ENCODE assay signal across 14 cellular contexts in the genomic region with DNA sequence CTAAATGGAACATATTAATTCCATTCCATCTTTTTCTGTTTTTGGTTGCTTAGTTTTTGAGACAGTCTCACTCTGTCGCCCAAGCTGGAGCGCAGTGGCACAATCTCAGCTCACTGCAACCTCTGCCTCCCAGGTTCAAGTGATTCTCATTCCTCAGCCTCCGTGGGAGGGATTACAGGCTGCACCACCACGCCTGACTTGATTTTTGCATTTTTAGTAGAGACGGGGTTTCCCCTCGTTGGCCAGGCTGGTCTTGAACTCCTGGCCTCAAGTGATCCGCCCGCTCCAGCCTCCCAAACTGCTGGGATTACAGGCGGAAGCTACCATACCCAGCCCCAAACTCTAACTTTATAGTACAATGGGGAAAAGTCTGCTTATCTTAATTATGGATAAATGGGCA. TPM values are rescaled to one million over a fixed set of nuclear protein-coding genes. Genes with fewer than 3 reads are reported as not detected.
DNase-seq lines count a peak whose midpoint lies in the region; ATAC-seq and TF ChIP-seq lines count a peak whose summit lies in the region.
"Had no signal": no experiment of that assay in that cellular context is flagged by ENCODE, and none has a peak within 500 bp of the region (broad histone marks: within the 10 kb centered on the region; RNA-seq: fewer than 3 reads in every experiment).

No MANE protein-coding gene starts in this region.

- H3K27me3 ChIP-seq in spleen (replicated peaks in 1 of 7) = no peaks in the 10 kb centered on the region

- H3K4me3 Mint-ChIP-seq in activated T-cell treated with anti-CD3 and anti-CD28 coated beads, Interleukin-2, amount 50 U/mL, for 4 hours = peak overlapping the region; percentile 47
- peak overlapping the region; percentile 56 for H3K4me3 Mint-ChIP-seq in activated naive CD8-positive, alpha-beta T cell

- TF ChIP-seq CTCF in HEK293 (tag by site-specific recombination; IDR thresholded peaks at IDR 0.05) (no peak), spleen (IDR thresholded peaks at IDR 0.05 in 8 of 11, conservative IDR thresholded peaks at IDR 0.05 in 3 of 11) (no peak)

- peaks cover 87% of the 10 kb centered on the region for H3K4me1 Mint-ChIP-seq in activated T-cell treated with anti-CD3 and anti-CD28 coated beads, Interleukin-2, amount 50 U/mL, for 4 hours (ENCODE audit: low read depth)
- peaks cover 92% of the 10 kb centered on the region for H3K4me1 Mint-ChIP-seq in activated naive CD8-positive, alpha-beta T cell (ENCODE audit: low read depth)

- peak; percentile 35 to 38 for ATAC-seq in activated T-cell treated with anti-CD3 and anti-CD28 coated beads, Interleukin-2, amount 50 U/mL, for 4 hours

- TF ChIP-seq POLR2A in spleen (IDR thresholded peaks at IDR 0.05) = no peak

- no peaks in the 10 kb centered on the region for H3K9me3 Mint-ChIP-seq in activated T-cell treated with anti-CD3 and anti-CD28 coated beads, Interleukin-2, amount 50 U/mL, for 4 hours
- H3K9me3 Mint-ChIP-seq in activated naive CD8-positive, alpha-beta T cell (ENCODE audit: low read depth) = no peaks in the 10 kb centered on the region

- H3K27ac ChIP-seq in HEK293 (ENCODE audit: extremely low read depth, low read depth, low read length) (no peak overlapping the region), spleen (peak overlapping the region in 5 of 8 donors; percentile 5 to 49 (median 19))
- H3K27ac ChIP-seq: epithelial cell of prostate had no signal

- no peaks in the 10 kb centered on the region for H3K4me1 ChIP-seq in HEK293 (ENCODE audit: control insufficient read depth, insufficient read depth, low read length)
- H3K4me1 ChIP-seq in spleen = peaks cover 83 to 100% (median 100%) of the 10 kb centered on the region in 6 donors

- H3K27ac Mint-ChIP-seq in activated naive CD8-positive, alpha-beta T cell = peak overlapping the region; percentile 64

- H3K9me3 ChIP-seq in HEK293 (ENCODE audit: control insufficient read depth, insufficient read depth, low read depth, low read length) (no peaks in the 10 kb centered on the region), spleen (no peaks in the 10 kb centered on the region)

- H3K4me3 ChIP-seq in HEK293 (ENCODE audit: low read depth, low read length) (no peak overlapping the region), spleen (no peak overlapping the region)

- CTCF ChIA-PET in HEK293 (lab: Yijun Ruan, JAX) = no interaction called here

- peaks cover 9 to 47% of the 10 kb centered on the region in 2 experiments; a peak in 2 of 3 replicates for H3K36me3 ChIP-seq in HEK293 (ENCODE audit: control insufficient read depth in 2 of 2, insufficient read depth in 1 of 2, low read length in 2 of 2)
- H3K36me3 ChIP-seq in spleen = peaks cover 0 to 37% (median 12%) of the 10 kb centered on the region in 6 donors

- DNase-seq in activated T-cell treated with anti-CD3 and anti-CD28 coated beads, Interleukin-2, amount 50 U/mL, for 4 hours = no peak
- DNase-seq in activated T-cell treated with anti-CD3 and anti-CD28 coated beads, Interleukin-2, amount 50 U/mL, for 1 hour = no peak
- peak; percentile 64 for DNase-seq in spleen
- DNase-seq in OCI-M1 (lab: John Stamatoyannopoulos, UW) = no peak
- no peak for DNase-seq in NCI-H1930 (lab: John Stamatoyannopoulos, UW)
- no peak for DNase-seq in iPS-NIHi7 (ENCODE audit: extremely low spot score)
- DNase-seq: activated CD4-positive, CD25-positive, alpha-beta regulatory T cell treated with anti-CD3 and anti-CD28 coated beads, Interleukin-2, amount 50 U/mL, for 72 hours; aorta; GDM1; IMR-90; small intestine had no signal

- H3K36me3 Mint-ChIP-seq in activated T-cell treated with anti-CD3 and anti-CD28 coated beads, Interleukin-2, amount 50 U/mL, for 4 hours (ENCODE audit: insufficient read depth) = peaks cover 37% of the 10 kb centered on the region
- H3K36me3 Mint-ChIP-seq in activated naive CD8-positive, alpha-beta T cell = peaks cover 5% of the 10 kb centered on the region

- intact Hi-C loops in spleen (cut with DNase I; ENCODE audit: low total_unique reads) = no loop called here

- POLR2A ChIA-PET in HEK293 (lab: Yijun Ruan, JAX) = interaction anchor here (1.0 to 2.5 kb wide), 2 partner anchors 11 to 12 kb away, joined by 4 to 11 read pairs; a partner anchor contains a TSS

- H3K27me3 Mint-ChIP-seq in activated T-cell treated with anti-CD3 and anti-CD28 coated beads, Interleukin-2, amount 50 U/mL, for 4 hours (ENCODE audit: low read depth) = no peaks in the 10 kb centered on the region
- H3K27me3 Mint-ChIP-seq in activated naive CD8-positive, alpha-beta T cell = no peaks in the 10 kb centered on the region

- 45 to 60% (median 54%) methylated on average over 9 of the region's 9 CpGs for WGBS in spleen, 5 donors

TF ChIP-seq in HEK293, 187 proteins besides CTCF, POLR2A, EP300 and RAD21:
- TF ChIP-seq ZNF311 (tag by site-specific recombination; IDR thresholded peaks at IDR 0.05; ENCODE audit: borderline replicate concordance) (no peak), ZXDB (tag by site-specific recombination; IDR thresholded peaks at IDR 0.05) (peak; percentile 69), ZNF707 (tag by site-specific recombination; IDR thresholded peaks at IDR 0.05) (no peak), ZNF600 (tag by site-specific recombination; IDR thresholded peaks at IDR 0.05) (peak; percentile 55), GLIS1 (tag by site-specific recombination; IDR thresholded peaks at IDR 0.05) (peak; percentile 77)
- TF ChIP-seq, protein P1, sequence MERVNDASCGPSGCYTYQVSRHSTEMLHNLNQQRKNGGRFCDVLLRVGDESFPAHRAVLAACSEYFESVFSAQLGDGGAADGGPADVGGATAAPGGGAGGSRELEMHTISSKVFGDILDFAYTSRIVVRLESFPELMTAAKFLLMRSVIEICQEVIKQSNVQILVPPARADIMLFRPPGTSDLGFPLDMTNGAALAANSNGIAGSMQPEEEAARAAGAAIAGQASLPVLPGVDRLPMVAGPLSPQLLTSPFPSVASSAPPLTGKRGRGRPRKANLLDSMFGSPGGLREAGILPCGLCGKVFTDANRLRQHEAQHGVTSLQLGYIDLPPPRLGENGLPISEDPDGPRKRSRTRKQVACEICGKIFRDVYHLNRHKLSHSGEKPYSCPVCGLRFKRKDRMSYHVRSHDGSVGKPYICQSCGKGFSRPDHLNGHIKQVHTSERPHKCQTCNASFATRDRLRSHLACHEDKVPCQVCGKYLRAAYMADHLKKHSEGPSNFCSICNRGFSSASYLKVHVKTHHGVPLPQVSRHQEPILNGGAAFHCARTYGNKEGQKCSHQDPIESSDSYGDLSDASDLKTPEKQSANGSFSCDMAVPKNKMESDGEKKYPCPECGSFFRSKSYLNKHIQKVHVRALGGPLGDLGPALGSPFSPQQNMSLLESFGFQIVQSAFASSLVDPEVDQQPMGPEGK (tag by site-specific recombination; IDR thresholded peaks at IDR 0.05) = 0 out of 2 replicates have a peak, but pooled peaks have one; percentile 15
- TF ChIP-seq, protein P2, sequence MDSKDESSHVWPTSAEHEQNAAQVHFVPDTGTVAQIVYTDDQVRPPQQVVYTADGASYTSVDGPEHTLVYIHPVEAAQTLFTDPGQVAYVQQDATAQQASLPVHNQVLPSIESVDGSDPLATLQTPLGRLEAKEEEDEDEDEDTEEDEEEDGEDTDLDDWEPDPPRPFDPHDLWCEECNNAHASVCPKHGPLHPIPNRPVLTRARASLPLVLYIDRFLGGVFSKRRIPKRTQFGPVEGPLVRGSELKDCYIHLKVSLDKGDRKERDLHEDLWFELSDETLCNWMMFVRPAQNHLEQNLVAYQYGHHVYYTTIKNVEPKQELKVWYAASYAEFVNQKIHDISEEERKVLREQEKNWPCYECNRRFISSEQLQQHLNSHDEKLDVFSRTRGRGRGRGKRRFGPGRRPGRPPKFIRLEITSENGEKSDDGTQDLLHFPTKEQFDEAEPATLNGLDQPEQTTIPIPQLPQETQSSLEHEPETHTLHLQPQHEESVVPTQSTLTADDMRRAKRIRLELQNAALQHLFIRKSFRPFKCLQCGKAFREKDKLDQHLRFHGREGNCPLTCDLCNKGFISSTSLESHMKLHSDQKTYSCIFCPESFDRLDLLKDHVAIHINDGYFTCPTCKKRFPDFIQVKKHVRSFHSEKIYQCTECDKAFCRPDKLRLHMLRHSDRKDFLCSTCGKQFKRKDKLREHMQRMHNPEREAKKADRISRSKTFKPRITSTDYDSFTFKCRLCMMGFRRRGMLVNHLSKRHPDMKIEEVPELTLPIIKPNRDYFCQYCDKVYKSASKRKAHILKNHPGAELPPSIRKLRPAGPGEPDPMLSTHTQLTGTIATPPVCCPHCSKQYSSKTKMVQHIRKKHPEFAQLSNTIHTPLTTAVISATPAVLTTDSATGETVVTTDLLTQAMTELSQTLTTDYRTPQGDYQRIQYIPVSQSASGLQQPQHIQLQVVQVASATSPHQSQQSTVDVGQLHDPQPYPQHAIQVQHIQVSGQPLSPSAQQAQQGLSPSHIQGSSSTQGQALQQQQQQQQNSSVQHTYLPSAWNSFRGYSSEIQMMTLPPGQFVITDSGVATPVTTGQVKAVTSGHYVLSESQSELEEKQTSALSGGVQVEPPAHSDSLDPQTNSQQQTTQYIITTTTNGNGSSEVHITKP (tag by site-specific recombination; IDR thresholded peaks at IDR 0.05) = peak; percentile 26; the same call in 1 of the 2 replicates

RNA-seq across cellular contexts. Expression of a gene that starts 11.2 kb away (rescaled TPM):
- total RNA-seq in activated T-cell treated with anti-CD3 and anti-CD28 coated beads, Interleukin-2, amount 50 U/mL, for 4 hours = 100 to 1,000 TPM; 447 to 507 (median 468) TPM
- total RNA-seq in spleen = 100 to 1,000 TPM; 135 to 208 (median 192) TPM
- 100 to 1,000 TPM; 164 to 200 (median 174) TPM for polyA plus RNA-seq in spleen
